18 cellular contexts compared by ENCODE assay signal in genomic region chr1:229885568-229886495, GRCh38.
DNase-seq lines count a peak whose midpoint lies in the region; ATAC-seq, FAIRE-seq and TF ChIP-seq lines count a peak whose summit lies in the region.
"Had no signal": no experiment of that assay in that cellular context is flagged by ENCODE, and none has a peak within 500 bp of the region (broad histone marks: within the 10 kb centered on the region; RNA-seq: fewer than 3 reads in every experiment).

No MANE protein-coding gene starts in this region.

- no peaks in the 10 kb centered on the region for H4K20me1 ChIP-seq in MM.1S (ENCODE audit: insufficient read depth, low read length)

- CTCF ChIA-PET in activated CD8-positive, alpha-beta T cell treated with anti-CD3 and anti-CD28 coated beads, Interleukin-2, amount 10 ng/mL, durations not matched to agents 7 days and 5 days (lab: Charles Lee) = no interaction called here
- CTCF ChIA-PET in activated CD8-positive, alpha-beta T cell treated with anti-CD3 and anti-CD28 coated beads for 36 hours (lab: Charles Lee) = interaction anchor here (1.1 kb wide), 1 partner anchor 223 kb away, joined by 3 read pairs; no protein-coding TSS in a partner anchor

- no peak overlapping the region for H2AFZ ChIP-seq in MM.1S (ENCODE audit: low read length)

- POLR2A ChIA-PET in activated CD8-positive, alpha-beta T cell treated with anti-CD3 and anti-CD28 coated beads, Interleukin-2, amount 10 ng/mL, durations not matched to agents 7 days and 5 days (lab: Charles Lee) = no interaction called here
- POLR2A ChIA-PET in activated CD8-positive, alpha-beta T cell treated with anti-CD3 and anti-CD28 coated beads for 36 hours (lab: Charles Lee) = no interaction called here

- FAIRE-seq in GM12892 (lab: Jason Lieb, UNC) = no peak

- no peaks in the 10 kb centered on the region for H3K36me3 Mint-ChIP-seq in activated CD8-positive, alpha-beta T cell treated with anti-CD3 and anti-CD28 coated beads, Interleukin-2, amount 10 ng/mL, durations not matched to agents 7 days and 5 days (ENCODE audit: low read depth)
- H3K36me3 Mint-ChIP-seq in activated CD8-positive, alpha-beta T cell treated with anti-CD3 and anti-CD28 coated beads for 36 hours (ENCODE audit: low read depth) = no peaks in the 10 kb centered on the region
- H3K36me3 Mint-ChIP-seq: CD4-positive, CD25-positive, alpha-beta regulatory T cell had no signal

- H3K9me2 ChIP-seq in MM.1S (replicated peaks; ENCODE audit: insufficient read depth, low read length) = no peaks in the 10 kb centered on the region

- H3K79me2 ChIP-seq in MM.1S (ENCODE audit: low read length) = no peaks in the 10 kb centered on the region

- no peak for ATAC-seq in activated CD8-positive, alpha-beta T cell treated with anti-CD3 and anti-CD28 coated beads, Interleukin-2, amount 10 ng/mL, durations not matched to agents 7 days and 5 days
- ATAC-seq in activated CD8-positive, alpha-beta T cell treated with anti-CD3 and anti-CD28 coated beads for 36 hours = no peak

- H3K27ac ChIP-seq in stomach smooth muscle (ENCODE audit: low read length) (peak overlapping the region; percentile 84), MM.1S (ENCODE audit: low read length) (no peak overlapping the region)

- no peaks in the 10 kb centered on the region for H3K4me1 Mint-ChIP-seq in activated CD8-positive, alpha-beta T cell treated with anti-CD3 and anti-CD28 coated beads, Interleukin-2, amount 10 ng/mL, durations not matched to agents 7 days and 5 days (ENCODE audit: low read depth)
- no peaks in the 10 kb centered on the region for H3K4me1 Mint-ChIP-seq in activated CD8-positive, alpha-beta T cell treated with anti-CD3 and anti-CD28 coated beads for 36 hours (ENCODE audit: low read depth)
- H3K4me1 Mint-ChIP-seq: CD4-positive, CD25-positive, alpha-beta regulatory T cell had no signal

- H3K9me3 Mint-ChIP-seq in activated CD8-positive, alpha-beta T cell treated with anti-CD3 and anti-CD28 coated beads, Interleukin-2, amount 10 ng/mL, durations not matched to agents 7 days and 5 days (ENCODE audit: insufficient read depth) = no peaks in the 10 kb centered on the region
- H3K9me3 Mint-ChIP-seq in activated CD8-positive, alpha-beta T cell treated with anti-CD3 and anti-CD28 coated beads for 36 hours = no peaks in the 10 kb centered on the region
- H3K9me3 Mint-ChIP-seq: CD4-positive, CD25-positive, alpha-beta regulatory T cell; HFFc6 had no signal

- H3K27me3 Mint-ChIP-seq in activated CD8-positive, alpha-beta T cell treated with anti-CD3 and anti-CD28 coated beads, Interleukin-2, amount 10 ng/mL, durations not matched to agents 7 days and 5 days (ENCODE audit: low read depth) = peaks cover 4% of the 10 kb centered on the region
- H3K27me3 Mint-ChIP-seq in activated CD8-positive, alpha-beta T cell treated with anti-CD3 and anti-CD28 coated beads for 36 hours = peaks cover 6% of the 10 kb centered on the region

- no peak overlapping the region for H3K4me2 ChIP-seq in MM.1S (ENCODE audit: low read depth, low read length)

- H3K9ac ChIP-seq in stomach smooth muscle (ENCODE audit: low read length in 2 of 2) (no peak overlapping the region), MM.1S (ENCODE audit: low read length) (no peak overlapping the region)

- H3K36me3 ChIP-seq in stomach smooth muscle (ENCODE audit: control insufficient read depth in 2 of 2, insufficient read depth in 2 of 2, low read length in 2 of 2) (no peaks in the 10 kb centered on the region), MM.1S (replicated peaks; ENCODE audit: insufficient read depth, low read length) (no peaks in the 10 kb centered on the region)
- H3K36me3 ChIP-seq: Peyer's patch had no signal

- TF ChIP-seq CTCF in activated CD8-positive, alpha-beta T cell treated with anti-CD3 and anti-CD28 coated beads for 36 hours (IDR thresholded peaks at IDR 0.05) = no peak
- no peak for TF ChIP-seq CTCF in MM.1S (IDR thresholded peaks at IDR 0.05; ENCODE audit: low read length)

- intact Hi-C loops in activated CD8-positive, alpha-beta T cell treated with anti-CD3 and anti-CD28 coated beads for 36 hours (cut with micrococcal nuclease) = no loop called here

- H3K4me3 ChIP-seq in stomach smooth muscle (ENCODE audit: low read length in 2 of 2) = no peak overlapping the region
- H3K4me3 ChIP-seq in MM.1S (ENCODE audit: low read length) = no peak overlapping the region
- H3K4me3 ChIP-seq: Peyer's patch had no signal

- H3K27ac Mint-ChIP-seq in activated CD8-positive, alpha-beta T cell treated with anti-CD3 and anti-CD28 coated beads, Interleukin-2, amount 10 ng/mL, durations not matched to agents 7 days and 5 days = no peak overlapping the region
- H3K27ac Mint-ChIP-seq in activated CD8-positive, alpha-beta T cell treated with anti-CD3 and anti-CD28 coated beads for 36 hours = no peak overlapping the region
- H3K27ac Mint-ChIP-seq: CD4-positive, CD25-positive, alpha-beta regulatory T cell; HFFc6 had no signal

- DNase-seq in activated CD8-positive, alpha-beta T cell treated with anti-CD3 and anti-CD28 coated beads, Interleukin-2, amount 10 ng/mL, durations not matched to agents 7 days and 5 days = peak; percentile 12
- DNase-seq in activated CD8-positive, alpha-beta T cell treated with anti-CD3 and anti-CD28 coated beads for 36 hours = no peak
- DNase-seq in RPMI7951 (ENCODE audit: low read depth) (peak; percentile 50), mucosa of gallbladder (ENCODE audit: low spot score) (peak; percentile 8), globus pallidus (ENCODE audit: low spot score) (no peak), MM.1S (no peak), GM12892 (ENCODE audit: insufficient read length) (no peak)
- DNase-seq: DMS79, GDM1, GOT3, HFFc6, NCI-H1930, NCI-H2171, NCI-H446 treated with DMSO at 0.1 percent for 48 hours, NCI-H774, Peyer's patch had no signal

- no peaks in the 10 kb centered on the region for H3F3A ChIP-seq in MM.1S (ENCODE audit: insufficient read depth, low read length)

- no peak overlapping the region for H3K4me3 Mint-ChIP-seq in activated CD8-positive, alpha-beta T cell treated with anti-CD3 and anti-CD28 coated beads, Interleukin-2, amount 10 ng/mL, durations not matched to agents 7 days and 5 days
- H3K4me3 Mint-ChIP-seq in activated CD8-positive, alpha-beta T cell treated with anti-CD3 and anti-CD28 coated beads for 36 hours = no peak overlapping the region
- H3K4me3 Mint-ChIP-seq: HFFc6 had no signal

- no peak for TF ChIP-seq POLR2A in GM12892 (IDR thresholded peaks at IDR 0.05; ENCODE audit: low read depth, low read length)

- H3K4me1 ChIP-seq in stomach smooth muscle (ENCODE audit: control insufficient read depth, insufficient read depth, low read length) (peaks cover 57% of the 10 kb centered on the region), MM.1S (ENCODE audit: low read length) (no peaks in the 10 kb centered on the region)
- H3K4me1 ChIP-seq: Peyer's patch had no signal

- H3K9me3 ChIP-seq in stomach smooth muscle (ENCODE audit: control insufficient read depth in 2 of 2, low read length in 2 of 2) (no peaks in the 10 kb centered on the region), MM.1S (replicated peaks; ENCODE audit: insufficient read depth, low read length) (no peaks in the 10 kb centered on the region)
- H3K9me3 ChIP-seq: Peyer's patch had no signal

- H3K27me3 ChIP-seq in stomach smooth muscle (ENCODE audit: control insufficient read depth in 1 of 2, insufficient read depth in 2 of 2, low read length in 2 of 2) (no peaks in the 10 kb centered on the region), MM.1S (replicated peaks; ENCODE audit: insufficient read depth, low read length) (no peaks in the 10 kb centered on the region)
- H3K27me3 ChIP-seq: Peyer's patch had no signal

Comparison
In these comparisons a context has a peak if more than half of its experiments do, and no peak if none do; other contexts are left out.
1. DNase-seq: peak in activated CD8-positive, alpha-beta T cell treated with anti-CD3 and anti-CD28 coated beads, Interleukin-2, amount 10 ng/mL, durations not matched to agents 7 days and 5 days (single experiment), RPMI7951 (single experiment) and mucosa of gallbladder (single experiment); none in activated CD8-positive, alpha-beta T cell treated with anti-CD3 and anti-CD28 coated beads for 36 hours (single experiment), globus pallidus (single experiment), MM.1S (single experiment) and GM12892 (single experiment).